ENCODE assay signal across 27 cellular contexts in genomic region chr1:100874433-100874832, GRCh38.
"Had no signal": no experiment of that assay in that cellular context is flagged by ENCODE, and none has a peak within 500 bp of the region (broad histone marks: within the 10 kb centered on the region; RNA-seq: fewer than 3 reads in every experiment).

No MANE protein-coding gene starts in this region.

- H3K9me3 ChIP-seq: colonic mucosa, esophagus muscularis mucosa, esophagus squamous epithelium, gastrocnemius medialis, gastroesophageal sphincter, heart left ventricle, heart right ventricle had no signal

- H3K4me3 Mint-ChIP-seq: dendritic cell treated with granulocyte-macrophage colony-stimulating factor and Interleukin-4, amounts not matched to agents 40 ng/mL and 50 ng/mL, for 4 days; effector memory CD8-positive, alpha-beta T cell; endodermal cell had no signal

- H3K79me2 ChIP-seq: hepatocyte had no signal

- H3K36me3 ChIP-seq: colonic mucosa, esophagus squamous epithelium, gastrocnemius medialis had no signal

- H2AFZ ChIP-seq: hepatocyte had no signal

- H3K27ac Mint-ChIP-seq: dendritic cell treated with granulocyte-macrophage colony-stimulating factor and Interleukin-4, amounts not matched to agents 40 ng/mL and 50 ng/mL, for 4 days; effector memory CD8-positive, alpha-beta T cell; endodermal cell had no signal

- ATAC-seq: effector memory CD8-positive, alpha-beta T cell; esophagus mucosa; foreskin keratinocyte; gastrocnemius medialis; gastroesophageal sphincter; heart left ventricle; heart right ventricle had no signal

- H3K27me3 Mint-ChIP-seq: dendritic cell treated with granulocyte-macrophage colony-stimulating factor and Interleukin-4, amounts not matched to agents 40 ng/mL and 50 ng/mL, for 4 days; effector memory CD8-positive, alpha-beta T cell had no signal

- H3K9me3 Mint-ChIP-seq: dendritic cell treated with granulocyte-macrophage colony-stimulating factor and Interleukin-4, amounts not matched to agents 40 ng/mL and 50 ng/mL, for 4 days; effector memory CD8-positive, alpha-beta T cell; endodermal cell had no signal

- FAIRE-seq: endothelial cell of umbilical vein had no signal

- DNase-seq: colonic mucosa; cortex of kidney; dermis blood vessel endothelial cell; dorsolateral prefrontal cortex; effector CD4-positive, alpha-beta T cell; effector CD8-positive, alpha-beta T cell; effector memory CD4-positive, alpha-beta T cell; effector memory CD8-positive, alpha-beta T cell; endodermal cell; erythroblast; esophagus squamous epithelium; foreskin fibroblast; foreskin keratinocyte; foreskin melanocyte; gastrocnemius medialis; glutamatergic neuron; head of caudate nucleus; heart left ventricle; heart right ventricle had no signal

- H3K4me2 ChIP-seq: hepatocyte had no signal

- H3K4me1 ChIP-seq: colonic mucosa, esophagus muscularis mucosa, esophagus squamous epithelium, foreskin keratinocyte, gastrocnemius medialis, gastroesophageal sphincter, heart left ventricle, heart right ventricle had no signal

- H3K27ac ChIP-seq: colonic mucosa, coronary artery, dorsolateral prefrontal cortex, epithelial cell of prostate, esophagus muscularis mucosa, esophagus squamous epithelium, foreskin keratinocyte, gastrocnemius medialis, gastroesophageal sphincter, heart left ventricle, heart right ventricle, hepatocyte had no signal

- H3K27me3 ChIP-seq: colonic mucosa, dorsolateral prefrontal cortex, esophagus muscularis mucosa, esophagus squamous epithelium, foreskin keratinocyte, gastrocnemius medialis, gastroesophageal sphincter, heart left ventricle, heart right ventricle, hepatocyte had no signal

- H3K4me3 ChIP-seq: colonic mucosa, coronary artery, dorsolateral prefrontal cortex, esophagus muscularis mucosa, esophagus squamous epithelium, gastrocnemius medialis, gastroesophageal sphincter, heart left ventricle, heart right ventricle, hepatocyte had no signal

- H3K4me1 Mint-ChIP-seq: endodermal cell had no signal
